24 cellular contexts compared by ENCODE assay signal in the genomic region with DNA sequence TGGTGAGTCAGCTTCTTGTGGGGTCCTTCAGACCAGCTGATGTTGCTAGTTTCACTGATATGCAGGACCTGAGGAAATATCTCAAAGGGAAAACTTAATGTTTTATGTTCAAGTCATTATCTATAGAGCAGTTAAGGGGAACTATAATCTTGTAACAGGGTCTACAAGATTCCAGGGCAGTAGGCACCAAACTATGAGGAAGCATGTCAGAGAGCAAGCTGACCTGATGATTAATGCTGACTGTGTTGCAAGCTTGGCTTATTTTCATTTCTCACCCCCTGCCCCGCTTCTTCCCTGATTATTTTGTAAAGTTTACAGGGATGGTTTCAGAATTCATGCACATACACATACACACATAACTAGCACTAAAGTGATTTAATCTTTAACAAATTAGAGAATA.
DNase-seq lines count a peak whose midpoint lies in the region; ATAC-seq and TF ChIP-seq lines count a peak whose summit lies in the region.
"Had no signal": no experiment of that assay in that cellular context is flagged by ENCODE, and none has a peak within 500 bp of the region (broad histone marks: within the 10 kb centered on the region; RNA-seq: fewer than 3 reads in every experiment).

No MANE protein-coding gene starts in this region.

- no peaks in the 10 kb centered on the region for H3K36me3 Mint-ChIP-seq in activated naive CD4-positive, alpha-beta T cell treated with anti-CD3 and anti-CD28 coated beads, Interleukin-2, amount 10 ng/mL, durations not matched to agents 7 days and 5 days
- H3K36me3 Mint-ChIP-seq: activated naive CD4-positive, alpha-beta T cell treated with anti-CD3 and anti-CD28 coated beads, Interleukin-2, amount 50 U/mL, for 72 hours; mesothelial cell of epicardium; T-cell had no signal

- no peaks in the 10 kb centered on the region for H3K27me3 ChIP-seq in brain microvascular endothelial cell (replicated peaks)
- H3K27me3 ChIP-seq: body of pancreas, tibial artery had no signal

- no peaks in the 10 kb centered on the region for H3K36me3 ChIP-seq in brain microvascular endothelial cell (replicated peaks)
- H3K36me3 ChIP-seq: tibial artery had no signal

- H3K4me3 Mint-ChIP-seq in activated naive CD4-positive, alpha-beta T cell treated with anti-CD3 and anti-CD28 coated beads, Interleukin-2, amount 10 ng/mL, durations not matched to agents 7 days and 5 days, result no peak overlapping the region
- H3K4me3 Mint-ChIP-seq: CD4-positive, alpha-beta T cell; mesothelial cell of epicardium; nephron; T-cell had no signal

- TF ChIP-seq CTCF in brain microvascular endothelial cell (IDR thresholded peaks at IDR 0.05; ENCODE audit: low read depth, low read length, missing control alignments), result no peak

- in situ Hi-C loops in brain microvascular endothelial cell (cut with HindIII; ENCODE audit: low pct_ligation_motif_present, low sequenced_read_pairs), result no loop called here
- in situ Hi-C loops in ACHN (cut with HindIII; ENCODE audit: low pct_ligation_motif_present, low pct_unique_long_range_greater_than_20kb, low sequenced_read_pairs), result no loop called here

- no peaks in the 10 kb centered on the region for H3K4me1 Mint-ChIP-seq in activated naive CD4-positive, alpha-beta T cell treated with anti-CD3 and anti-CD28 coated beads, Interleukin-2, amount 10 ng/mL, durations not matched to agents 7 days and 5 days
- H3K4me1 Mint-ChIP-seq: mesothelial cell of epicardium, nephron, T-cell had no signal

- no peaks in the 10 kb centered on the region for H3K9me3 Mint-ChIP-seq in activated naive CD4-positive, alpha-beta T cell treated with anti-CD3 and anti-CD28 coated beads, Interleukin-2, amount 10 ng/mL, durations not matched to agents 7 days and 5 days

- peak overlapping the region; percentile 53 for H3K27ac ChIP-seq in brain microvascular endothelial cell
- H3K27ac ChIP-seq: body of pancreas, tibial artery had no signal

- no peak overlapping the region for H3K27ac Mint-ChIP-seq in activated naive CD4-positive, alpha-beta T cell treated with anti-CD3 and anti-CD28 coated beads, Interleukin-2, amount 10 ng/mL, durations not matched to agents 7 days and 5 days
- H3K27ac Mint-ChIP-seq: activated naive CD4-positive, alpha-beta T cell treated with anti-CD3 and anti-CD28 coated beads, Interleukin-2, amount 50 U/mL, for 72 hours; CD4-positive, alpha-beta T cell; mesothelial cell of epicardium; nephron; T-cell had no signal

- H3K4me3 ChIP-seq in brain microvascular endothelial cell (ENCODE audit: low read depth, low read length), result no peak overlapping the region
- H3K4me3 ChIP-seq: body of pancreas, tibial artery had no signal

- DNase-seq in EL (peak; percentile 53), NOMO-1 treated with DMSO at 0.1 percent for 48 hours (lab: John Stamatoyannopoulos, UW; ENCODE audit: unreplicated experiment) (peak; percentile 87), brain microvascular endothelial cell (peak; percentile 68), glomerular visceral epithelial cell (ENCODE audit: extremely low spot score) (peak; percentile 10), NCI-H1417 (lab: John Stamatoyannopoulos, UW) (no peak), ACHN (no peak)
- no peak for DNase-seq in activated naive CD4-positive, alpha-beta T cell treated with anti-CD3 and anti-CD28 coated beads, Interleukin-2, amount 10 ng/mL, durations not matched to agents 7 days and 5 days
- DNase-seq: activated CD4-positive, alpha-beta T cell treated with anti-CD3 and anti-CD28 coated beads for 48 hours; body of pancreas; CD4-positive, alpha-beta T cell; cortex of kidney; GOT3; KBM-7; NCI-H1092 treated with DMSO at 0.1 percent for 48 hours; NCI-H2107; NCI-H510A treated with DMSO at 0.1 percent for 48 hours; SHP77; stimulated activated naive CD4-positive, alpha-beta T cell treated with Interleukin-2 at 50 U/mL for 16 hours; T-cell; tibial artery had no signal

- CTCF ChIA-PET in activated naive CD4-positive, alpha-beta T cell treated with anti-CD3 and anti-CD28 coated beads, Interleukin-2, amount 10 ng/mL, durations not matched to agents 7 days and 5 days (lab: Charles Lee), result no interaction called here

- H3K27me3 Mint-ChIP-seq in activated naive CD4-positive, alpha-beta T cell treated with anti-CD3 and anti-CD28 coated beads, Interleukin-2, amount 10 ng/mL, durations not matched to agents 7 days and 5 days, result no peaks in the 10 kb centered on the region
- H3K27me3 Mint-ChIP-seq: CD4-positive, alpha-beta T cell; T-cell had no signal

- no peak for ATAC-seq in GM21528 (IDR thresholded peaks at IDR 0.05; ENCODE audit: low FRiP score, unreplicated experiment)
- ATAC-seq: activated naive CD4-positive, alpha-beta T cell treated with anti-CD3 and anti-CD28 coated beads, Interleukin-2, amount 50 U/mL, for 72 hours; body of pancreas; T-cell had no signal

Comparison
In these comparisons a context has a peak if more than half of its experiments do, and no peak if none do; other contexts are left out.
1. DNase-seq: peak in EL (single experiment), NOMO-1 treated with DMSO at 0.1 percent for 48 hours (single experiment), brain microvascular endothelial cell (single experiment) and glomerular visceral epithelial cell (single experiment); none in NCI-H1417 (0 of 3), activated naive CD4-positive, alpha-beta T cell treated with anti-CD3 and anti-CD28 coated beads, Interleukin-2, amount 10 ng/mL, durations not matched to agents 7 days and 5 days (single experiment) and ACHN (single experiment).